In the genomic region with DNA sequence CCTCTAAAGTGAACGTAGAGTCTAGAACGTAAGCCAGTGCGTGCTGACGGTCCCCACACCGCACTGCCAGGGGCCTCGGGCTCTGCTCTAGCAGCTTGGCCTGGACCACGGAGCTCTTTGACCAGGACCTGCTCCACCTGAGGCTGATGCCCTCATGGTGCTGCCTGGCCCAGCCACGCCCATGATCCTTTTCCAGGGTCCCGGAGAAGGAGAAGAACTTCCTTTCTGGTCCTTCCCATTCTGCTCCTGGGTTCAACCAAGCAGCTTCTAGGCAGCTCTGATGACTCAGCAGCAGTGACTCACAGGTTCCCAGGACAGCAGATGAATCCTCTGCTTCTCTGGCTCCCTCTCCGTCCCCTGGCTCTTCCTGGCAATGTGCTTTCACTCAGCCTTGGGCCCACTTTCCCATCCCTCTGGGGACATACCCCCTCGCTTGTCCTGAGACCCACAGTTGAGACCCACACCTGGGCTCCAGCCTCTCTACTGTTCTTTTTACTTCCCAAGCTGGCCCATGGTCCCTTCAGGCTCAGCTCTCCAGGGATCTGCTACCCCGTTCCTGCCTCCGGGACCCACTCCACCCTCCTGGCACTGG, we compare ENCODE assay signal across 8 cellular contexts.
DNase-seq lines count a peak whose midpoint lies in the region; ATAC-seq and TF ChIP-seq lines count a peak whose summit lies in the region.

No MANE protein-coding gene starts in this region.

- no peaks in the 10 kb centered on the region for H4K20me1 ChIP-seq in IMR-90 (ENCODE audit: insufficient read depth, low read length)
- H4K20me1 ChIP-seq in H9 (ENCODE audit: control insufficient read depth, insufficient read depth, insufficient read length): no peaks in the 10 kb centered on the region

- CTCF ChIA-PET in IMR-90 (lab: Yijun Ruan, JAX): interaction anchor here (0.6 kb wide), 1 partner anchor 9 kb away, joined by 3 read pairs; no protein-coding TSS in a partner anchor

- H4K91ac ChIP-seq in IMR-90 (ENCODE audit: insufficient read depth, low read depth, low read length) (peak overlapping the region; percentile 71; the same call in 1 of the 2 replicates), mesenchymal stem cell (ENCODE audit: low read length) (peak overlapping the region; percentile 97), H9 (ENCODE audit: insufficient read length, low read depth, low read length) (no peak overlapping the region)

- peaks cover 76% of the 10 kb centered on the region for H3K27me3 Mint-ChIP-seq in H9 (ENCODE audit: low read depth)

- peak overlapping the region; percentile 96 to 98 for H2BK12ac ChIP-seq in mesenchymal stem cell (ENCODE audit: low read length in 2 of 2)
- H2BK12ac ChIP-seq in H9 (ENCODE audit: insufficient read length, low read depth, low read length): no peak overlapping the region

- H3K79me1 ChIP-seq in IMR-90 (ENCODE audit: low read depth in 1 of 2, low read length in 2 of 2) (no peaks in the 10 kb centered on the region), mesenchymal stem cell (replicated peaks; ENCODE audit: low read length, poor library complexity, severe bottlenecking) (no peaks in the 10 kb centered on the region), H9 (ENCODE audit: insufficient read depth, low read depth, low read length, poor library complexity, severe bottlenecking) (no peaks in the 10 kb centered on the region)

- no peak overlapping the region for H3K4me3 Mint-ChIP-seq in H9

- H2BK120ac ChIP-seq in IMR-90 (ENCODE audit: low read depth, low read length) (peak overlapping the region; percentile 51), mesenchymal stem cell (ENCODE audit: low read depth, low read length) (peak overlapping the region; percentile 95), H9 (ENCODE audit: low read depth, low read length, poor library complexity, severe bottlenecking) (no peak overlapping the region)

- H3K4ac ChIP-seq in IMR-90 (ENCODE audit: low read depth, low read length) (peak overlapping the region; percentile 56), mesenchymal stem cell (ENCODE audit: low read depth in 1 of 2, low read length in 2 of 2) (peak overlapping the region; percentile 89 to 93), H9 (ENCODE audit: low read depth, low read length) (no peak overlapping the region)

- BruUV-seq in IMR-90 (replicated peaks; lab: Mats Ljungman, UMichigan): no TSS peak

- no peaks in the 10 kb centered on the region for H3K79me2 ChIP-seq in H9 (ENCODE audit: insufficient read depth, low read length)

- H3K4me2 ChIP-seq in IMR-90 (ENCODE audit: low read depth, low read length): no peak overlapping the region
- H3K4me2 ChIP-seq in mesenchymal stem cell (ENCODE audit: low read length, poor library complexity, severe bottlenecking): no peak overlapping the region
- H3K4me2 ChIP-seq in H9 (ENCODE audit: insufficient read depth, insufficient read length, low read length): no peak overlapping the region

- H3K9ac ChIP-seq in IMR-90 (ENCODE audit: low read depth, low read length) (no peak overlapping the region), mesenchymal stem cell (ENCODE audit: low read length) (peak overlapping the region; percentile 42), H9 (ENCODE audit: extremely low read depth, insufficient read length, low read length) (no peak overlapping the region)

- H2AK5ac ChIP-seq in IMR-90 (ENCODE audit: low read depth, low read length) (peak overlapping the region; percentile 62), mesenchymal stem cell (ENCODE audit: low read length, severe bottlenecking) (no peak overlapping the region), H9 (ENCODE audit: insufficient read length, low read length) (no peak overlapping the region)

- intact Hi-C loops in IMR-90 (cut with micrococcal nuclease): no loop called here

- H2BK15ac ChIP-seq in IMR-90 (ENCODE audit: low read depth, low read length) (no peak overlapping the region), mesenchymal stem cell (ENCODE audit: low read depth, poor library complexity, severe bottlenecking) (peak overlapping the region; percentile 82), H9 (ENCODE audit: low read depth, low read length) (no peak overlapping the region)

- TF ChIP-seq RAD21 in IMR-90 (IDR thresholded peaks at IDR 0.05; ENCODE audit: low read length): peak; percentile 20; the same call in 1 of the 2 replicates

- H3K9me3 ChIP-seq in IMR-90 (ENCODE audit: control insufficient read depth, insufficient read depth, low read length) (no peaks in the 10 kb centered on the region), mesenchymal stem cell (ENCODE audit: control insufficient read depth, low read length) (no peaks in the 10 kb centered on the region), H9 (ENCODE audit: control insufficient read depth, low read depth, low read length) (no peaks in the 10 kb centered on the region)

- H2BK5ac ChIP-seq in IMR-90 (ENCODE audit: low read depth, low read length, poor library complexity, severe bottlenecking) (no peak overlapping the region), mesenchymal stem cell (ENCODE audit: low read depth, low read length, poor library complexity, severe bottlenecking) (no peak overlapping the region), H9 (ENCODE audit: insufficient read length, low read length) (no peak overlapping the region)

- dilution Hi-C loops in IMR-90 (cut with HindIII; ENCODE audit: low sequenced_read_pairs, unreplicated experiment): no loop called here

- H3K9me3 Mint-ChIP-seq in H9: no peaks in the 10 kb centered on the region

- H2BK20ac ChIP-seq in IMR-90 (ENCODE audit: low read depth, low read length): peak overlapping the region; percentile 51
- H2BK20ac ChIP-seq in H9 (ENCODE audit: low read depth, low read length, poor library complexity, severe bottlenecking): no peak overlapping the region

- no peaks in the 10 kb centered on the region for H3K36me3 Mint-ChIP-seq in H9 (ENCODE audit: insufficient read depth in 1 of 3, low read depth in 3 of 3)

- peaks cover 11% of the 10 kb centered on the region; the same call in 1 of the 2 replicates for H3K4me1 ChIP-seq in IMR-90 (ENCODE audit: control insufficient read depth, insufficient read depth, low read length)
- H3K4me1 ChIP-seq in mesenchymal stem cell (ENCODE audit: control insufficient read depth, insufficient read depth, low read depth, low read length): peaks cover 8% of the 10 kb centered on the region
- peaks cover 4% of the 10 kb centered on the region; the same call in 1 of the 2 replicates for H3K4me1 ChIP-seq in H9 (ENCODE audit: insufficient read depth, low read length)

- ATAC-seq in IMR-90 (ENCODE audit: low read depth): peak; percentile 97
- no peak for ATAC-seq in GM18517 (IDR thresholded peaks at IDR 0.05; ENCODE audit: unreplicated experiment)

- in situ Hi-C loops in IMR-90 (cut with MboI; ENCODE audit: low sequenced_read_pairs): no loop called here
- in situ Hi-C loops in GM13977 (cut with MboI; ENCODE audit: low pct_unique_long_range_greater_than_20kb, low sequenced_read_pairs, unreplicated experiment): no loop called here

- TF ChIP-seq POLR2A in IMR-90 (IDR thresholded peaks at IDR 0.05; ENCODE audit: low read depth, low read length): no peak

- no peak overlapping the region for H3K14ac ChIP-seq in IMR-90 (replicated peaks; ENCODE audit: low read depth, low read length)
- H3K14ac ChIP-seq in mesenchymal stem cell (ENCODE audit: low read length in 2 of 2): peak overlapping the region in 1 of 2 experiments; percentile 75
- no peak overlapping the region for H3K14ac ChIP-seq in H9 (ENCODE audit: insufficient read depth, low read length)

- H4K8ac ChIP-seq in IMR-90 (ENCODE audit: low read depth in 2 of 2, low read length in 2 of 2) (peak overlapping the region in 1 of 2 experiments; percentile 70; a peak in 1 of 4 replicates), mesenchymal stem cell (ENCODE audit: low read length) (peak overlapping the region; percentile 97), H9 (replicated peaks; ENCODE audit: insufficient read length, low read depth, low read length) (no peak overlapping the region)

- peak overlapping the region; percentile 83 for H2AK9ac ChIP-seq in IMR-90 (replicated peaks; ENCODE audit: low read depth, low read length, poor library complexity)

- no peak overlapping the region for H3T11ph ChIP-seq in H9 (ENCODE audit: low read length)

- no peak overlapping the region for H3K23ac ChIP-seq in IMR-90 (ENCODE audit: low read depth, low read length)
- H3K23ac ChIP-seq in mesenchymal stem cell (ENCODE audit: low read length in 2 of 2): peak overlapping the region in 1 of 2 experiments; percentile 46
- H3K23ac ChIP-seq in H9 (ENCODE audit: insufficient read length, low read depth, low read length): no peak overlapping the region

- H3K27ac Mint-ChIP-seq in H9: no peak overlapping the region

- H3K27me3 ChIP-seq in IMR-90 (ENCODE audit: control insufficient read depth, insufficient read depth, low read length) (peaks cover 2% of the 10 kb centered on the region; the same call in 1 of the 2 replicates), mesenchymal stem cell (ENCODE audit: control insufficient read depth in 1 of 2, insufficient read depth in 1 of 2, low read length in 2 of 2) (peaks cover 0 to 17% of the 10 kb centered on the region in 2 experiments), H9 (ENCODE audit: insufficient read depth, low read length) (no peaks in the 10 kb centered on the region)

- H3K23me2 ChIP-seq in H9 (ENCODE audit: insufficient read length, low read depth, low read length, poor library complexity, severe bottlenecking): no peaks in the 10 kb centered on the region

- H3K4me1 Mint-ChIP-seq in H9: peaks cover 45 to 54% of the 10 kb centered on the region in 2 experiments

- peak overlapping the region; percentile 6 for H3K27ac ChIP-seq in IMR-90 (ENCODE audit: insufficient read depth, low read length)
- H3K27ac ChIP-seq in mesenchymal stem cell (ENCODE audit: low read length, poor library complexity, severe bottlenecking): no peak overlapping the region
- H3K27ac ChIP-seq in H9 (ENCODE audit: insufficient read length, low read depth, low read length): no peak overlapping the region

- TF ChIP-seq CTCF in AG09309 (IDR thresholded peaks at IDR 0.05; ENCODE audit: control insufficient read depth, insufficient read depth, low read depth, low read length, missing control alignments) (no peak), IMR-90 (conservative IDR thresholded peaks at IDR 0.05; ENCODE audit: low read depth, low read length) (no peak), cardiac fibroblast (IDR thresholded peaks at IDR 0.05; ENCODE audit: low read depth, low read length) (no peak), GM13977 (IDR thresholded peaks at IDR 0.05; ENCODE audit: extremely low read depth, insufficient read depth, missing control alignments) (no peak), H9 (conservative IDR thresholded peaks at IDR 0.05) (no peak)

- no peak overlapping the region; the same call in 1 of the 2 replicates for H3K18ac ChIP-seq in IMR-90 (ENCODE audit: low read depth, low read length)
- H3K18ac ChIP-seq in mesenchymal stem cell (ENCODE audit: low read depth in 1 of 2, low read length in 2 of 2): peak overlapping the region; percentile 87 to 99
- no peak overlapping the region for H3K18ac ChIP-seq in H9 (ENCODE audit: insufficient read length, low read depth, low read length)

- H3K4me3 ChIP-seq in AG09309 (ENCODE audit: control insufficient read depth, low read depth, low read length) (no peak overlapping the region), IMR-90 (ENCODE audit: insufficient read depth, low read depth, low read length) (no peak overlapping the region), cardiac fibroblast (replicated peaks in 1 of 2; ENCODE audit: low read depth in 2 of 2, low read length in 2 of 2) (no peak overlapping the region), mesenchymal stem cell (ENCODE audit: insufficient read depth in 1 of 2, low read depth in 1 of 2, low read length in 2 of 2) (peak overlapping the region in 1 of 2 experiments; percentile 41)

- WGBS in IMR-90 (ENCODE audit: extremely low coverage in 2 of 2, insufficient read length in 1 of 2), 2 experiments: 80% methylated on average over 11 of the region's 13 CpGs; no CpG with 5 or more reads in 1 of the 2 experiments
- 69% methylated on average over 13 of the region's 13 CpGs for WGBS in mesenchymal stem cell
- no CpG with 5 or more reads among the region's 13 CpGs for WGBS in H9 (ENCODE audit: extremely low coverage, insufficient read length, low lambda C conversion rate)

- H4K5ac ChIP-seq in IMR-90 (ENCODE audit: low read depth, low read length) (no peak overlapping the region; the same call in 1 of the 2 replicates), H9 (ENCODE audit: insufficient read length, low read depth, low read length) (no peak overlapping the region)

- DNase-seq in AG09309 (ENCODE audit: low read depth) (peak; percentile 52), IMR-90 (peak; percentile 90), cardiac fibroblast (ENCODE audit: low read depth in 2 of 2) (peak; percentile 84 to 85), mesenchymal stem cell (peak; percentile 93), GM13977 (ENCODE audit: low spot score) (no peak), RPMI8226 (no peak), H9 (no peak)

- POLR2A ChIA-PET in IMR-90 (lab: Charles Lee; ENCODE audit: unreplicated experiment): no interaction called here

- no peaks in the 10 kb centered on the region for H3K36me3 ChIP-seq in IMR-90 (ENCODE audit: control insufficient read depth, insufficient read depth, low read length)
- H3K36me3 ChIP-seq in mesenchymal stem cell (ENCODE audit: control insufficient read depth in 1 of 2, insufficient read depth in 2 of 2, low read depth in 1 of 2, low read length in 2 of 2): no peaks in the 10 kb centered on the region

- peaks cover 3% of the 10 kb centered on the region; the same call in 1 of the 2 replicates for H3K9me1 ChIP-seq in IMR-90 (ENCODE audit: insufficient read depth, low read length)

- H3K56ac ChIP-seq in IMR-90 (ENCODE audit: extremely low read depth, insufficient read depth, low read length) (no peak overlapping the region), H9 (ENCODE audit: insufficient read length, low read depth, low read length) (no peak overlapping the region)

- H2AFZ ChIP-seq in IMR-90 (replicated peaks; ENCODE audit: low read length, poor library complexity) (peak overlapping the region; percentile 83), mesenchymal stem cell (ENCODE audit: low read depth, low read length) (peak overlapping the region; percentile 21), H9 (ENCODE audit: low read length) (no peak overlapping the region)

Comparison
In these comparisons a context has a peak if more than half of its experiments do, and no peak if none do; other contexts are left out.
1. DNase-seq: peak in AG09309 (single experiment), IMR-90 (single experiment), cardiac fibroblast (2 of 2) and mesenchymal stem cell (single experiment); none in GM13977 (single experiment), RPMI8226 (single experiment) and H9 (single experiment).
2. H3K18ac ChIP-seq: peak in mesenchymal stem cell (2 of 2); none in IMR-90 (single experiment) and H9 (single experiment).